8 cellular contexts compared by ENCODE assay signal in the genomic region with DNA sequence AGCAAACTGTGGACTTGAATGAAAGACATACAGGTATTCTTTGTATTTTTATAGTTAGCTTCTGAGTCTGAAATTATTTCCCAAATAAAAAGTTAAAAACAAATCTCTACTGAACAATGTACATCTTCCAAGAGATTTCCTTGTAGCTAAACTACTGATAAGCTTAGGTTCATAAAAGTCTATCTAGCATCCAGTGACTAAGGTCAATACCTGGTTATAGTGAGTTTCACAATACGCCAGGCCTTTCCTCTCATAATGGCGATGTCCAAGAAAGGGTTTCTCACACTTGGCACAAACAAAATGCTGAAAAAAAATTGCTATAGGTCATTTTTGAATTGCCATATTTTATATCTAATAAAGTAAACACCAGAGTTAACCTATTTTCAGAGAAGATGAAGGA. TPM values are rescaled to one million over a fixed set of nuclear protein-coding genes. Genes with fewer than 3 reads are reported as not detected.
DNase-seq lines count a peak whose midpoint lies in the region; ATAC-seq, FAIRE-seq and TF ChIP-seq lines count a peak whose summit lies in the region.
"Not testable (repeated sequence)": the region's sequence is repeated elsewhere in the genome, so short reads cannot be mapped to it uniquely, and the experiment has no call there.
"Had no signal": no experiment of that assay in that cellular context is flagged by ENCODE, and none has a peak within 500 bp of the region (broad histone marks: within the 10 kb centered on the region; RNA-seq: fewer than 3 reads in every experiment).

No MANE protein-coding gene starts in this region.

- FAIRE-seq in colon (lab: Jason Lieb, UNC): peak; percentile 31

- H3K9me3 ChIP-seq in mucosa of descending colon: not testable (repeated sequence)

- TF ChIP-seq CTCF in mucosa of descending colon (IDR thresholded peaks at IDR 0.05): not testable (repeated sequence)

- ATAC-seq in left colon (peak; percentile 69), left lobe of liver (peak; percentile 51), mucosa of descending colon (peak; percentile 61)

- not testable (repeated sequence) for H3K36me3 ChIP-seq in mucosa of descending colon (ENCODE audit: low read depth)

- H3K4me1 ChIP-seq in mucosa of descending colon (ENCODE audit: low read depth): not testable (repeated sequence)

- H3K4me3 ChIP-seq in mucosa of descending colon: not testable (repeated sequence)

- DNase-seq in left colon; left lobe of liver (ENCODE audit: low spot score); mucosa of descending colon: not testable (repeated sequence)

- intact Hi-C loops in left colon (cut with DNase I, micrococcal nuclease); mucosa of descending colon (cut with DNase I, micrococcal nuclease): not testable (repeated sequence)

RNA-seq across cellular contexts. Expression of a gene that starts 21.7 kb away (rescaled TPM):
- total RNA-seq in left colon (1 to 10 TPM; 1.1 to 1.2 TPM), left lobe of liver (not detected), mucosa of descending colon (1 to 10 TPM in 1 of 3 donors, under 1 TPM in 2; 0.65 to 1.4 (median 0.93) TPM)
- total RNA-seq: Calu3; CD4-positive, alpha-beta T cell; CD4-positive, CD25-positive, alpha-beta regulatory T cell; CD8-positive, alpha-beta T cell had no signal
